In the genomic region with DNA sequence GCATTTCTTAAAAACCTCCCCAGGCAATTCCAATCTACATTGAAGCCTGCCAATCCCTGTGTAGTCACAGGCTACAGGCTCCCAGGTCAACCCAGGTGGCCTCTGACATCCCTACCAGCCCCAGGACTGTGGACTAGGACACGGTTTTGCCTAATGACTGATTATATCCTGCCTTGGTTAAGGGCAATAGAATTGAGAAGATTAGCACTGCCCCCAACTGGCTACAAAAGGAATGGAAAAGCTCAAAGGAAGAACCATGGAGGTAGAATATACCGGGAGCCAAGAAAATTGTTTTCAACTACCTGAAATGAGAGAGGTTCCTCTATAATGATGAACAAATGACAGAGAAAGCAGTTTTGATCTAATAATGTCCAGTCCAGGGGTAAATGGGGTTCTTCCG, we compare ENCODE assay signal across 1 cellular context.
TF ChIP-seq lines count a peak whose summit lies in the region.

No MANE protein-coding gene starts in this region.

TF ChIP-seq in K562, 482 proteins besides CTCF, POLR2A, EP300 and RAD21 (continued from another document):
- TF ChIP-seq, protein P1, sequence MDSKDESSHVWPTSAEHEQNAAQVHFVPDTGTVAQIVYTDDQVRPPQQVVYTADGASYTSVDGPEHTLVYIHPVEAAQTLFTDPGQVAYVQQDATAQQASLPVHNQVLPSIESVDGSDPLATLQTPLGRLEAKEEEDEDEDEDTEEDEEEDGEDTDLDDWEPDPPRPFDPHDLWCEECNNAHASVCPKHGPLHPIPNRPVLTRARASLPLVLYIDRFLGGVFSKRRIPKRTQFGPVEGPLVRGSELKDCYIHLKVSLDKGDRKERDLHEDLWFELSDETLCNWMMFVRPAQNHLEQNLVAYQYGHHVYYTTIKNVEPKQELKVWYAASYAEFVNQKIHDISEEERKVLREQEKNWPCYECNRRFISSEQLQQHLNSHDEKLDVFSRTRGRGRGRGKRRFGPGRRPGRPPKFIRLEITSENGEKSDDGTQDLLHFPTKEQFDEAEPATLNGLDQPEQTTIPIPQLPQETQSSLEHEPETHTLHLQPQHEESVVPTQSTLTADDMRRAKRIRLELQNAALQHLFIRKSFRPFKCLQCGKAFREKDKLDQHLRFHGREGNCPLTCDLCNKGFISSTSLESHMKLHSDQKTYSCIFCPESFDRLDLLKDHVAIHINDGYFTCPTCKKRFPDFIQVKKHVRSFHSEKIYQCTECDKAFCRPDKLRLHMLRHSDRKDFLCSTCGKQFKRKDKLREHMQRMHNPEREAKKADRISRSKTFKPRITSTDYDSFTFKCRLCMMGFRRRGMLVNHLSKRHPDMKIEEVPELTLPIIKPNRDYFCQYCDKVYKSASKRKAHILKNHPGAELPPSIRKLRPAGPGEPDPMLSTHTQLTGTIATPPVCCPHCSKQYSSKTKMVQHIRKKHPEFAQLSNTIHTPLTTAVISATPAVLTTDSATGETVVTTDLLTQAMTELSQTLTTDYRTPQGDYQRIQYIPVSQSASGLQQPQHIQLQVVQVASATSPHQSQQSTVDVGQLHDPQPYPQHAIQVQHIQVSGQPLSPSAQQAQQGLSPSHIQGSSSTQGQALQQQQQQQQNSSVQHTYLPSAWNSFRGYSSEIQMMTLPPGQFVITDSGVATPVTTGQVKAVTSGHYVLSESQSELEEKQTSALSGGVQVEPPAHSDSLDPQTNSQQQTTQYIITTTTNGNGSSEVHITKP (IDR thresholded peaks at IDR 0.05; ENCODE audit: partially characterized antibody) = peak; percentile 57
